Comparison of ENCODE assay signal across 7 cellular contexts in genomic region chr4:127622923-127623754, GRCh38. TPM values are rescaled to one million over a fixed set of nuclear protein-coding genes. Genes with fewer than 3 reads are reported as not detected.
A peak's percentile ranks its signal among the peaks of the same experiment; 100 is the strongest.
DNase-seq lines count a peak whose midpoint lies in the region; ATAC-seq and TF ChIP-seq lines count a peak whose summit lies in the region.

No MANE protein-coding gene starts in this region.

- H3K27me3 ChIP-seq in right cardiac atrium (ENCODE audit: control insufficient read depth, insufficient read depth): peaks cover 4% of the 10 kb centered on the region

- intact Hi-C loops in right cardiac atrium (cut with DNase I): no loop called here

- peak; percentile 42 for TF ChIP-seq CTCF in progenitor cell of endocrine pancreas (IDR thresholded peaks at IDR 0.05; ENCODE audit: unreplicated experiment)

- peak; percentile 73 for ATAC-seq in GM18498 (IDR thresholded peaks at IDR 0.05; ENCODE audit: unreplicated experiment)
- ATAC-seq in HG03457 (IDR thresholded peaks at IDR 0.05; ENCODE audit: unreplicated experiment): peak; percentile 61
- ATAC-seq in right cardiac atrium: peak; percentile 83 to 90

- 2% methylated on average over 80 of the region's 80 CpGs for WGBS in right cardiac atrium

- H3K9me3 Mint-ChIP-seq in activated naive CD8-positive, alpha-beta T cell (ENCODE audit: low read depth): peaks cover 6% of the 10 kb centered on the region
- H3K9me3 Mint-ChIP-seq in progenitor cell of endocrine pancreas (ENCODE audit: low read depth) (no peaks in the 10 kb centered on the region), immature natural killer cell (peaks cover 0 to 24% (median 5%) of the 10 kb centered on the region in 6 donors)

- no peak overlapping the region for H3K27ac ChIP-seq in right cardiac atrium (ENCODE audit: low read length)

- H3K4me3 Mint-ChIP-seq in activated naive CD8-positive, alpha-beta T cell: peak overlapping the region; percentile 76
- H3K4me3 Mint-ChIP-seq in progenitor cell of endocrine pancreas (ENCODE audit: low read depth): peak overlapping the region; percentile 83
- H3K4me3 Mint-ChIP-seq in immature natural killer cell: peak overlapping the region in 2 of 5 donors; percentile 26 to 38

- H3K27ac Mint-ChIP-seq in activated naive CD8-positive, alpha-beta T cell: no peak overlapping the region
- H3K27ac Mint-ChIP-seq in progenitor cell of endocrine pancreas: no peak overlapping the region
- no peak overlapping the region for H3K27ac Mint-ChIP-seq in immature natural killer cell

- DNase-seq in right cardiac atrium (peak; percentile 35 to 65 (median 57)), progenitor cell of endocrine pancreas (ENCODE audit: low spot score, unreplicated experiment) (peak; percentile 46), immature natural killer cell (no peak), MV-4-11 (lab: John Stamatoyannopoulos, UW) (no peak)

- peaks cover 36% of the 10 kb centered on the region for H3K27me3 Mint-ChIP-seq in activated naive CD8-positive, alpha-beta T cell
- peaks cover 50% of the 10 kb centered on the region for H3K27me3 Mint-ChIP-seq in progenitor cell of endocrine pancreas
- H3K27me3 Mint-ChIP-seq in immature natural killer cell (ENCODE audit: low read depth in 3 of 3): peaks cover 9 to 17% (median 12%) of the 10 kb centered on the region in 3 donors

- peaks cover 7% of the 10 kb centered on the region for H3K4me1 Mint-ChIP-seq in activated naive CD8-positive, alpha-beta T cell (ENCODE audit: low read depth)
- H3K4me1 Mint-ChIP-seq in progenitor cell of endocrine pancreas (ENCODE audit: low read depth) (peaks cover 3% of the 10 kb centered on the region), immature natural killer cell (peaks cover 2 to 5% of the 10 kb centered on the region in 2 donors)

- H3K4me3 ChIP-seq in right cardiac atrium (ENCODE audit: low read length): peak overlapping the region; percentile 64

- H3K4me1 ChIP-seq in right cardiac atrium (ENCODE audit: control insufficient read depth, insufficient read depth, low read length): no peaks in the 10 kb centered on the region

- peaks cover 2% of the 10 kb centered on the region for H3K9me3 ChIP-seq in right cardiac atrium (ENCODE audit: control insufficient read depth, low read length)

- H3K36me3 Mint-ChIP-seq in activated naive CD8-positive, alpha-beta T cell: no peaks in the 10 kb centered on the region
- H3K36me3 Mint-ChIP-seq in progenitor cell of endocrine pancreas (ENCODE audit: insufficient read depth) (no peaks in the 10 kb centered on the region), immature natural killer cell (peaks cover 0 to 3% (median 0%) of the 10 kb centered on the region in 3 donors)

RNA-seq across cellular contexts. Expression of gene INTU, which starts 9.6 kb away (rescaled TPM):
- total RNA-seq in right cardiac atrium: 1 to 10 TPM; 5.7 to 7.6 (median 6.3) TPM
- polyA plus RNA-seq in right cardiac atrium: 4.4 TPM
- 18.0 and 18.8 TPM in 2 replicates for total RNA-seq in progenitor cell of endocrine pancreas
- under 1 TPM in 1 of 3 donors, not detected in 2; 0.21 TPM for polyA plus RNA-seq in immature natural killer cell

Comparison
In these comparisons a context has a peak if more than half of its experiments do, and no peak if none do; other contexts are left out.
1. DNase-seq: peak in right cardiac atrium (3 of 3) and progenitor cell of endocrine pancreas (single experiment); none in immature natural killer cell (0 of 3) and MV-4-11 (single experiment).
2. Peak in every context shown above with its lines, with median percentiles within 50 percentile points of each other: ATAC-seq.